11 cellular contexts compared by ENCODE assay signal in genomic region chr10:132788180-132788830, GRCh38. TPM values are rescaled to one million over a fixed set of nuclear protein-coding genes. Genes with fewer than 3 reads are reported as not detected.
DNase-seq lines count a peak whose midpoint lies in the region; ATAC-seq and TF ChIP-seq lines count a peak whose summit lies in the region.
"Had no signal": no experiment of that assay in that cellular context is flagged by ENCODE, and none has a peak within 500 bp of the region (broad histone marks: within the 10 kb centered on the region; RNA-seq: fewer than 3 reads in every experiment).

No MANE protein-coding gene starts in this region.

- no peaks in the 10 kb centered on the region for H3K79me2 ChIP-seq in PC-3 (ENCODE audit: low read length)

- H3K4me1 ChIP-seq in PC-3 (ENCODE audit: insufficient read depth, low read length) (no peaks in the 10 kb centered on the region), foreskin keratinocyte (no peaks in the 10 kb centered on the region), ascending aorta (peaks cover 6 to 11% of the 10 kb centered on the region in 2 donors)

- no peak overlapping the region for H3K27ac Mint-ChIP-seq in activated naive CD4-positive, alpha-beta T cell treated with anti-CD3 and anti-CD28 coated beads, Interleukin-2, amount 50 U/mL, for 72 hours
- H3K27ac Mint-ChIP-seq: activated naive CD4-positive, alpha-beta T cell treated with anti-CD3 and anti-CD28 coated beads, Interleukin-2, amount 10 ng/mL, durations not matched to agents 7 days and 5 days had no signal

- H3K27ac ChIP-seq in PC-3 (ENCODE audit: low read length) (no peak overlapping the region), foreskin keratinocyte (no peak overlapping the region), ascending aorta (no peak overlapping the region)
- H3K27ac ChIP-seq: SJSA1 had no signal

- no peaks in the 10 kb centered on the region for H3F3A ChIP-seq in PC-3 (ENCODE audit: low read length, unreplicated experiment)

- intact Hi-C loops in PC-3 (cut with micrococcal nuclease) (no loop called here), ascending aorta (cut with DNase I) (no loop called here)

- ATAC-seq in PC-3 (peak; percentile 45), foreskin keratinocyte (no peak), HG02852 (IDR thresholded peaks at IDR 0.05; ENCODE audit: unreplicated experiment) (no peak)
- no peak for ATAC-seq in activated naive CD4-positive, alpha-beta T cell treated with anti-CD3 and anti-CD28 coated beads, Interleukin-2, amount 50 U/mL, for 72 hours
- ATAC-seq: HCT116 had no signal

- H4K20me1 ChIP-seq in PC-3 (ENCODE audit: low read length): no peaks in the 10 kb centered on the region

- POLR2A ChIA-PET in PC-3 (lab: Charles Lee; ENCODE audit: unreplicated experiment): no interaction called here

- H3K27me3 ChIP-seq in PC-3 (ENCODE audit: low read length) (peaks cover 30% of the 10 kb centered on the region), foreskin keratinocyte (peaks cover 78% of the 10 kb centered on the region), ascending aorta (peaks cover 35% of the 10 kb centered on the region)

- H3K9ac ChIP-seq in PC-3 (ENCODE audit: low read length): no peak overlapping the region

- H3K36me3 ChIP-seq in PC-3 (ENCODE audit: low read depth, low read length) (no peaks in the 10 kb centered on the region), ascending aorta (peaks cover 6% of the 10 kb centered on the region in 2 donors)

- no TSS peak for BruUV-seq in PC-3 (replicated peaks; lab: Mats Ljungman, UMichigan)

- H3K4me2 ChIP-seq in PC-3 (ENCODE audit: low read length): no peak overlapping the region

- CTCF ChIA-PET in PC-3 (lab: Charles Lee): no interaction called here

- DNase-seq in GM03348 (ENCODE audit: low spot score) (peak; percentile 54), PC-3 (peak; percentile 8), foreskin keratinocyte (no peak), nucleus accumbens (lab: John Stamatoyannopoulos, UW) (peak in 31 of 56 donors; percentile 15 to 69 (median 42)), ascending aorta (ENCODE audit: low spot score in 2 of 2) (no peak), NCI-H1930 (lab: John Stamatoyannopoulos, UW) (no peak)
- no peak for DNase-seq in activated naive CD4-positive, alpha-beta T cell treated with anti-CD3 and anti-CD28 coated beads, Interleukin-2, amount 50 U/mL, for 72 hours (ENCODE audit: low spot score in 2 of 2)
- DNase-seq: activated naive CD4-positive, alpha-beta T cell treated with anti-CD3 and anti-CD28 coated beads, Interleukin-2, amount 10 ng/mL, durations not matched to agents 7 days and 5 days had no signal

- no peaks in the 10 kb centered on the region for H3K9me3 Mint-ChIP-seq in activated naive CD4-positive, alpha-beta T cell treated with anti-CD3 and anti-CD28 coated beads, Interleukin-2, amount 50 U/mL, for 72 hours
- H3K9me3 Mint-ChIP-seq: activated naive CD4-positive, alpha-beta T cell treated with anti-CD3 and anti-CD28 coated beads, Interleukin-2, amount 10 ng/mL, durations not matched to agents 7 days and 5 days had no signal

- no peak overlapping the region for H3K4me3 ChIP-seq in PC-3 (ENCODE audit: low read length)
- no peak overlapping the region for H3K4me3 ChIP-seq in ascending aorta
- H3K4me3 ChIP-seq: SJSA1 had no signal

- H2AFZ ChIP-seq in PC-3 (ENCODE audit: low read length): no peak overlapping the region

- TF ChIP-seq CTCF in PC-3 (conservative IDR thresholded peaks at IDR 0.05; ENCODE audit: low read depth, low read length): 0 out of 2 replicates have a peak, but pooled peaks have one; percentile 13
- TF ChIP-seq CTCF in foreskin keratinocyte (conservative IDR thresholded peaks at IDR 0.05): peak; percentile 35
- TF ChIP-seq CTCF in ascending aorta (IDR thresholded peaks at IDR 0.05): no peak

- no peaks in the 10 kb centered on the region for H3K9me3 ChIP-seq in PC-3 (ENCODE audit: low read length)
- H3K9me3 ChIP-seq in ascending aorta: peaks cover 0 to 5% of the 10 kb centered on the region in 2 donors

- no peaks in the 10 kb centered on the region for H3K36me3 Mint-ChIP-seq in activated naive CD4-positive, alpha-beta T cell treated with anti-CD3 and anti-CD28 coated beads, Interleukin-2, amount 50 U/mL, for 72 hours

- no peaks in the 10 kb centered on the region for H3K9me2 ChIP-seq in PC-3 (replicated peaks; ENCODE audit: low read length)

RNA-seq across cellular contexts. Expression of gene NKX6-2, which starts 2.4 kb away (rescaled TPM):
- total RNA-seq in PC-3 (2014; rRNA removed): not detected in 2 replicates
- not detected in 2 replicates for total RNA-seq in foreskin keratinocyte
- polyA plus RNA-seq in foreskin keratinocyte: not detected in 2 replicates
- total RNA-seq in ascending aorta: not detected
- total RNA-seq in activated naive CD4-positive, alpha-beta T cell treated with anti-CD3 and anti-CD28 coated beads, Interleukin-2, amount 50 U/mL, for 72 hours: not detected
- total RNA-seq: SJSA1 had no signal

Comparison
In these comparisons a context has a peak if more than half of its experiments do, and no peak if none do; other contexts are left out.
1. DNase-seq: peak in GM03348 (single experiment), PC-3 (single experiment) and nucleus accumbens (31 of 56); none in foreskin keratinocyte (0 of 2), ascending aorta (0 of 2), NCI-H1930 (0 of 2) and activated naive CD4-positive, alpha-beta T cell treated with anti-CD3 and anti-CD28 coated beads, Interleukin-2, amount 50 U/mL, for 72 hours (0 of 2).
2. CTCF ChIP-seq: peak in PC-3 (single experiment) and foreskin keratinocyte (single experiment); none in ascending aorta (0 of 3).